In the genomic region with DNA sequence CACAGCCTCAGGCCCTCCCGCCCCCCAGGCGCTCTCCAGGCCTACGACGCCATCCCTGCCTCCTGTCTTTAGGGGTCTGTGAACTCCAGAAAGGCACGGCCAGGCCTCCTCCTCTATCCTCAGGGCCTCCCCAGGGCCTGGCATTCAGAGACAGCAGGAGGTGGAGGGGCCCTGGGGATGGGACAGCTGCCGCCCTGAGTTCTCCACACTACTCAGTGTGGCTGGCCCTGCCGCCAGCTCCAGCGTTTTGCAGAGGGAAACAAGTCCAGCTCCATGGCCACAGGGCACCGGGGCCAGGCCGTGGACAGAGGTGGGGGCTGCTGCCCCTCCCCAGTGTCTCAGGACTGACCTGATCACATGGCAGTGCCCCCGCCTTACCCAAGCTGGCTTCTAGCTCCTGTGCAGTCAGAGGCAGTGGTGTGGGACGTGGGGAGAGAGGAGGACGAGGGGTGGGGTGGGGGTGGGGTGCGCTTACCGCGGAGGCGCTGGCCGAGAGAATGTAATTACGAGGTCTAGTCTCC, we compare ENCODE assay signal across 30 cellular contexts. TPM values are rescaled to one million over a fixed set of nuclear protein-coding genes. Genes with fewer than 3 reads are reported as not detected.
DNase-seq lines count a peak whose midpoint lies in the region; ATAC-seq, FAIRE-seq and TF ChIP-seq lines count a peak whose summit lies in the region.
"Had no signal": no experiment of that assay in that cellular context is flagged by ENCODE, and none has a peak within 500 bp of the region (broad histone marks: within the 10 kb centered on the region; RNA-seq: fewer than 3 reads in every experiment).

No MANE protein-coding gene starts in this region.

- peaks cover 5% of the 10 kb centered on the region for H3K4me1 Mint-ChIP-seq in stimulated activated effector memory CD8-positive, alpha-beta T cell treated with anti-CD3 and anti-CD28 coated beads, Interleukin-12 subunit alpha, Interleukin-12 subunit beta, amount 100 ng/mL, for 72 hours
- H3K4me1 Mint-ChIP-seq: activated naive CD4-positive, alpha-beta T cell treated with anti-CD3 and anti-CD28 coated beads, Interleukin-2, amount 10 ng/mL, durations not matched to agents 7 days and 5 days had no signal

- FAIRE-seq in kidney (lab: Jason Lieb, UNC): no peak

- H3K27me3 ChIP-seq in HUES6 (ENCODE audit: control insufficient read depth, insufficient read depth, low read length): no peaks in the 10 kb centered on the region
- H3K27me3 ChIP-seq: adrenal gland, tibial artery had no signal

- no peaks in the 10 kb centered on the region for H3K4me1 ChIP-seq in HUES6 (ENCODE audit: control insufficient read depth, insufficient read depth, low read length)
- no peaks in the 10 kb centered on the region for H3K4me1 ChIP-seq in kidney (ENCODE audit: control insufficient read depth in 1 of 2, insufficient read depth in 1 of 2, low read depth in 1 of 2, low read length in 2 of 2)
- H3K4me1 ChIP-seq: prostate gland had no signal

- DNase-seq in D341Med (ENCODE audit: low spot score) (peak; percentile 73), kidney (peak; percentile 71), cerebellar cortex (ENCODE audit: low spot score) (no peak), hepatic stellate cell (ENCODE audit: low spot score) (no peak)
- DNase-seq in stimulated activated effector memory CD8-positive, alpha-beta T cell treated with anti-CD3 and anti-CD28 coated beads, Interleukin-12 subunit alpha, Interleukin-12 subunit beta, amount 100 ng/mL, for 72 hours (ENCODE audit: low spot score in 2 of 2): no peak
- DNase-seq: activated CD8-positive, alpha-beta memory T cell treated with anti-CD3 and anti-CD28 coated beads, Interleukin-2, amount 50 U/mL, for 48 hours; activated CD8-positive, alpha-beta T cell treated with anti-CD3 and anti-CD28 coated beads for 36 hours; activated naive CD4-positive, alpha-beta T cell treated with anti-CD3 and anti-CD28 coated beads, Interleukin-2, amount 10 ng/mL, durations not matched to agents 7 days and 5 days; adrenal gland; central memory CD4-positive, alpha-beta T cell; EL; head of caudate nucleus; islet precursor cell; left ventricle myocardium superior; mesendoderm; NCI-H1092; NCI-H1694; NCI-H510A; nucleus accumbens; PC-3; stimulated activated CD4-positive, alpha-beta T cell treated with anti-CD3 and anti-CD28 coated beads, Interleukin-12 subunit alpha, Interleukin-12 subunit beta, amount 100 ng/mL, for 4 hours; stimulated activated CD4-positive, alpha-beta T cell treated with anti-CD3 and anti-CD28 coated beads, Interleukin-2, amount 100 ng/mL, for 48 hours; tibial artery had no signal

- TF ChIP-seq CTCF in kidney (IDR thresholded peaks at IDR 0.05; ENCODE audit: borderline replicate concordance, extremely low read depth, insufficient read depth): no peak

- H3K9me3 Mint-ChIP-seq in stimulated activated effector memory CD8-positive, alpha-beta T cell treated with anti-CD3 and anti-CD28 coated beads, Interleukin-12 subunit alpha, Interleukin-12 subunit beta, amount 100 ng/mL, for 72 hours: no peaks in the 10 kb centered on the region
- H3K9me3 Mint-ChIP-seq: activated CD8-positive, alpha-beta T cell treated with anti-CD3 and anti-CD28 coated beads for 36 hours; activated naive CD4-positive, alpha-beta T cell treated with anti-CD3 and anti-CD28 coated beads, Interleukin-2, amount 10 ng/mL, durations not matched to agents 7 days and 5 days; CD14-positive monocyte; dendritic cell treated with granulocyte-macrophage colony-stimulating factor and Interleukin-4, amounts not matched to agents 40 ng/mL and 50 ng/mL, for 4 days had no signal

- H3K9ac ChIP-seq in HUES6 (ENCODE audit: low read length): peak overlapping the region; percentile 39
- H3K9ac ChIP-seq in kidney (ENCODE audit: low read length in 2 of 2): no peak overlapping the region

- H3K36me3 ChIP-seq in HUES6 (ENCODE audit: control insufficient read depth, insufficient read depth, low read length) (peaks cover 79% of the 10 kb centered on the region), kidney (ENCODE audit: control insufficient read depth in 1 of 2, insufficient read depth in 2 of 2, low read length in 2 of 2) (peaks cover 2 to 23% of the 10 kb centered on the region in 2 donors)

- intact Hi-C loops in kidney (cut with DNase I): no loop called here

- H3K4me3 ChIP-seq in HUES6 (ENCODE audit: low read depth, low read length): no peak overlapping the region
- H3K4me3 ChIP-seq in kidney (ENCODE audit: low read length in 2 of 2): no peak overlapping the region
- H3K4me3 ChIP-seq: adrenal gland, prostate gland, tibial artery had no signal

- H3K4me3 Mint-ChIP-seq in stimulated activated effector memory CD8-positive, alpha-beta T cell treated with anti-CD3 and anti-CD28 coated beads, Interleukin-12 subunit alpha, Interleukin-12 subunit beta, amount 100 ng/mL, for 72 hours: no peak overlapping the region
- H3K4me3 Mint-ChIP-seq: activated CD8-positive, alpha-beta T cell treated with anti-CD3 and anti-CD28 coated beads for 36 hours; activated naive CD4-positive, alpha-beta T cell treated with anti-CD3 and anti-CD28 coated beads, Interleukin-2, amount 10 ng/mL, durations not matched to agents 7 days and 5 days; CD14-positive monocyte; dendritic cell treated with granulocyte-macrophage colony-stimulating factor and Interleukin-4, amounts not matched to agents 40 ng/mL and 50 ng/mL, for 4 days had no signal

- peaks cover 62% of the 10 kb centered on the region for H3K36me3 Mint-ChIP-seq in stimulated activated effector memory CD8-positive, alpha-beta T cell treated with anti-CD3 and anti-CD28 coated beads, Interleukin-12 subunit alpha, Interleukin-12 subunit beta, amount 100 ng/mL, for 72 hours

- ATAC-seq in stimulated activated effector memory CD8-positive, alpha-beta T cell treated with anti-CD3 and anti-CD28 coated beads, Interleukin-12 subunit alpha, Interleukin-12 subunit beta, amount 100 ng/mL, for 72 hours: no peak
- ATAC-seq in HG03439 (IDR thresholded peaks at IDR 0.05; ENCODE audit: unreplicated experiment): no peak
- ATAC-seq: activated CD8-positive, alpha-beta T cell treated with anti-CD3 and anti-CD28 coated beads for 36 hours; esophagus mucosa; left ventricle myocardium superior; PC-3; sciatic nerve had no signal

- H3K27ac Mint-ChIP-seq in stimulated activated effector memory CD8-positive, alpha-beta T cell treated with anti-CD3 and anti-CD28 coated beads, Interleukin-12 subunit alpha, Interleukin-12 subunit beta, amount 100 ng/mL, for 72 hours: peak overlapping the region; percentile 74
- H3K27ac Mint-ChIP-seq: activated CD8-positive, alpha-beta T cell treated with anti-CD3 and anti-CD28 coated beads for 36 hours; activated naive CD4-positive, alpha-beta T cell treated with anti-CD3 and anti-CD28 coated beads, Interleukin-2, amount 10 ng/mL, durations not matched to agents 7 days and 5 days; dendritic cell treated with granulocyte-macrophage colony-stimulating factor and Interleukin-4, amounts not matched to agents 40 ng/mL and 50 ng/mL, for 4 days had no signal

- H3K9me3 ChIP-seq in HUES6 (ENCODE audit: control insufficient read depth, insufficient read depth, low read depth, low read length): no peaks in the 10 kb centered on the region
- no peaks in the 10 kb centered on the region for H3K9me3 ChIP-seq in kidney (ENCODE audit: control insufficient read depth in 1 of 2, low read length in 2 of 2)
- H3K9me3 ChIP-seq: adrenal gland, prostate gland, tibial artery had no signal

- H3K27ac ChIP-seq in HUES6 (ENCODE audit: low read depth, low read length) (peak overlapping the region; percentile 56; the same call in 1 of the 2 replicates), kidney (ENCODE audit: low read depth in 2 of 2, low read length in 2 of 2) (no peak overlapping the region)
- H3K27ac ChIP-seq: prostate gland, tibial artery had no signal

RNA-seq across cellular contexts. Expression of a gene that starts 16.3 kb away (rescaled TPM):
- total RNA-seq in kidney: 128 TPM
- polyA plus RNA-seq in kidney (ENCODE audit: insufficient read depth, low read depth, low replicate concordance): 118 TPM

RNA-seq across cellular contexts. Expression of a gene that starts 24.6 kb away (rescaled TPM):
- total RNA-seq in kidney: 29.9 TPM
- 26.1 TPM for polyA plus RNA-seq in kidney (ENCODE audit: insufficient read depth, low read depth, low replicate concordance)

Comparison
In these comparisons a context has a peak if more than half of its experiments do, and no peak if none do; other contexts are left out.
1. DNase-seq: peak in D341Med (single experiment) and kidney (single experiment); none in stimulated activated effector memory CD8-positive, alpha-beta T cell treated with anti-CD3 and anti-CD28 coated beads, Interleukin-12 subunit alpha, Interleukin-12 subunit beta, amount 100 ng/mL, for 72 hours (0 of 2), cerebellar cortex (single experiment) and hepatic stellate cell (single experiment).